22 cellular contexts compared by ENCODE assay signal in the genomic region with DNA sequence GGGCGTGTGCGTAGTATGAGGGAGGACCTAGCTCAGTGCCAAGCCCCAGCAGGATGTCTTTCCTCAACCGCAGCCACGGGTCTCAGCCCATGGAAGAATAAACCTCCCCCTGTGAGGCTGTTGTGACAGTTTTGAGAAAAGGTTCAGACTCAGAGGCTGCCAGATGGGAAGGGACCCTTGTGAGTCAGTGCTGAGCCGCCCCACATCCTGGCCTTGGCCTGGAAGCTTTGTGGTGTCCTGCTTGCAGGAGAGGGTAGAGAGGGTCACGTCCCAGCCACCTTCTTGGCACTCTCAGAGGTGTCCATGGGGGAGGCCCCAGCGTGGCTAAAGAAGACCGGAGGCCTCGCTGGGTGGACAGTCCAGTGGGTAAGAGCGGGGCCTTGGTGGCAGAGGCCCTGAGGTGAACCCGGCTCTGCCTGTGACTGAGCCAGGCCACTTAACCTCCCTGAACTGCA. TPM values are rescaled to one million over a fixed set of nuclear protein-coding genes. Genes with fewer than 3 reads are reported as not detected.
DNase-seq lines count a peak whose midpoint lies in the region; ATAC-seq, FAIRE-seq and TF ChIP-seq lines count a peak whose summit lies in the region.
"Had no signal": no experiment of that assay in that cellular context is flagged by ENCODE, and none has a peak within 500 bp of the region (broad histone marks: within the 10 kb centered on the region; RNA-seq: fewer than 3 reads in every experiment).

No MANE protein-coding gene starts in this region.

- no peaks in the 10 kb centered on the region for H3K9me3 ChIP-seq in H1 (ENCODE audit: insufficient read depth in 2 of 2, low read depth in 1 of 2, low read length in 1 of 2)
- H3K9me3 ChIP-seq: colonic mucosa, right atrium auricular region, upper lobe of right lung had no signal

- peak overlapping the region; percentile 82 for H3K27ac ChIP-seq in RWPE1
- no peak overlapping the region for H3K27ac ChIP-seq in H1 (ENCODE audit: low read depth, low read length)
- H3K27ac ChIP-seq: colonic mucosa, upper lobe of right lung had no signal

- CTCF ChIA-PET in activated CD4-positive, alpha-beta memory T cell treated with anti-CD3 and anti-CD28 coated beads for 36 hours (lab: Charles Lee): interaction anchor here (1.2 kb wide), 1 partner anchor 14 kb away, joined by 3 read pairs; no protein-coding TSS in a partner anchor
- CTCF ChIA-PET in activated CD4-positive, alpha-beta memory T cell treated with anti-CD3 and anti-CD28 coated beads, Interleukin-2, amount 10 ng/mL, durations not matched to agents 7 days and 5 days (lab: Charles Lee): no interaction called here
- CTCF ChIA-PET in RWPE1 (lab: Yijun Ruan, JAX): no interaction called here
- CTCF ChIA-PET in H1 (lab: Charles Lee; ENCODE audit: partially characterized antibody): interaction anchor here (0.6 to 3.4 kb wide), 6 partner anchors 10 to 39 kb away, joined by 3 to 24 read pairs (median 4); no protein-coding TSS in a partner anchor

- peaks cover 15% of the 10 kb centered on the region for H3K36me3 Mint-ChIP-seq in activated CD4-positive, alpha-beta memory T cell treated with anti-CD3 and anti-CD28 coated beads for 36 hours
- H3K36me3 Mint-ChIP-seq in activated CD4-positive, alpha-beta memory T cell treated with anti-CD3 and anti-CD28 coated beads, Interleukin-2, amount 10 ng/mL, durations not matched to agents 7 days and 5 days (ENCODE audit: low read depth): peaks cover 19% of the 10 kb centered on the region

- H3K56ac ChIP-seq in H1 (replicated peaks; ENCODE audit: insufficient read length, low read depth, low read length): no peak overlapping the region

- H3K27ac Mint-ChIP-seq in activated CD4-positive, alpha-beta memory T cell treated with anti-CD3 and anti-CD28 coated beads for 36 hours: peak overlapping the region; percentile 8
- H3K27ac Mint-ChIP-seq in activated CD4-positive, alpha-beta memory T cell treated with anti-CD3 and anti-CD28 coated beads, Interleukin-2, amount 10 ng/mL, durations not matched to agents 7 days and 5 days: no peak overlapping the region
- H3K27ac Mint-ChIP-seq: stimulated activated memory B cell treated with anti-CD40 and anti-IgM and Interleukin-4, amounts not matched to agents 10 μg/mL and 1 μg/mL and 100 μg/mL, for 72 hours had no signal

- no peak for TF ChIP-seq CTCF in RWPE1 (conservative IDR thresholded peaks at IDR 0.05; ENCODE audit: low read depth)
- TF ChIP-seq CTCF in H1 (IDR thresholded peaks at IDR 0.05; ENCODE audit: control extremely low read depth in 1 of 3, insufficient read depth in 1 of 3, low read depth in 1 of 3, low read length in 3 of 3): no peak

- H2BK12ac ChIP-seq in H1 (ENCODE audit: low read depth, low read length): no peak overlapping the region

- H3K4me3 Mint-ChIP-seq in activated CD4-positive, alpha-beta memory T cell treated with anti-CD3 and anti-CD28 coated beads for 36 hours: no peak overlapping the region
- no peak overlapping the region for H3K4me3 Mint-ChIP-seq in activated CD4-positive, alpha-beta memory T cell treated with anti-CD3 and anti-CD28 coated beads, Interleukin-2, amount 10 ng/mL, durations not matched to agents 7 days and 5 days

- no peak overlapping the region for H2BK120ac ChIP-seq in H1 (replicated peaks; ENCODE audit: low read depth, low read length)

- no peak overlapping the region for H3K9ac ChIP-seq in H1 (replicated peaks in 1 of 4; ENCODE audit: extremely low read depth in 1 of 4, low read depth in 3 of 4, low read length in 3 of 4)

- TF ChIP-seq POLR2A in H1 (IDR thresholded peaks at IDR 0.05; ENCODE audit: control extremely low read depth in 1 of 2, low read depth in 2 of 2, low read length in 2 of 2): no peak

- H3K4me2 ChIP-seq in H1 (ENCODE audit: insufficient read depth in 1 of 2, low read depth in 2 of 2, low read length in 2 of 2): no peak overlapping the region

- 93% methylated on average over 11 of the region's 11 CpGs; no CpG with 5 or more reads in 1 of the 2 experiments for WGBS in H1 (ENCODE audit: extremely low coverage in 1 of 2, insufficient coverage in 1 of 2, insufficient read length in 1 of 2, insufficient replicate concordance in 2 of 2, low coverage in 1 of 2, low lambda C conversion rate in 2 of 2, missing lambda C conversion rate in 1 of 2), 2 experiments

- intact Hi-C loops in activated CD4-positive, alpha-beta memory T cell treated with anti-CD3 and anti-CD28 coated beads for 36 hours (cut with micrococcal nuclease): no loop called here

- peaks cover 21% of the 10 kb centered on the region for H3K79me1 ChIP-seq in H1 (ENCODE audit: low read depth, low read length)

- H4K8ac ChIP-seq in H1 (ENCODE audit: extremely low read depth, insufficient read depth, low read length): no peak overlapping the region

- no peak for TF ChIP-seq EP300 in H1 (IDR thresholded peaks at IDR 0.05; ENCODE audit: borderline replicate concordance in 1 of 2, low read depth in 2 of 2, low read length in 2 of 2)

- H2AFZ ChIP-seq in H1 (ENCODE audit: low read length): no peak overlapping the region

- H2BK20ac ChIP-seq in H1 (ENCODE audit: low read length): no peak overlapping the region

- H3K4me1 ChIP-seq in H1 (replicated peaks in 1 of 4; ENCODE audit: control insufficient read depth in 3 of 4, insufficient read depth in 4 of 4, low read length in 3 of 4): peaks cover 2 to 15% (median 8%) of the 10 kb centered on the region in 4 experiments

- H3K23me2 ChIP-seq in H1 (ENCODE audit: low read depth, low read length): peaks cover 2% of the 10 kb centered on the region; the same call in 1 of the 2 replicates

- H3K4me1 Mint-ChIP-seq in activated CD4-positive, alpha-beta memory T cell treated with anti-CD3 and anti-CD28 coated beads for 36 hours (ENCODE audit: low read depth): peaks cover 29% of the 10 kb centered on the region
- peaks cover 24% of the 10 kb centered on the region for H3K4me1 Mint-ChIP-seq in activated CD4-positive, alpha-beta memory T cell treated with anti-CD3 and anti-CD28 coated beads, Interleukin-2, amount 10 ng/mL, durations not matched to agents 7 days and 5 days

- ATAC-seq in GM21390 (IDR thresholded peaks at IDR 0.05; ENCODE audit: unreplicated experiment) (no peak), GM18502 (IDR thresholded peaks at IDR 0.05; ENCODE audit: poor library complexity, unreplicated experiment) (no peak)
- ATAC-seq: stimulated activated memory B cell treated with anti-CD40 and anti-IgM and Interleukin-4, amounts not matched to agents 10 μg/mL and 1 μg/mL and 100 μg/mL, for 72 hours; upper lobe of right lung had no signal

- no peaks in the 10 kb centered on the region for H3K9me3 Mint-ChIP-seq in activated CD4-positive, alpha-beta memory T cell treated with anti-CD3 and anti-CD28 coated beads for 36 hours
- no peaks in the 10 kb centered on the region for H3K9me3 Mint-ChIP-seq in activated CD4-positive, alpha-beta memory T cell treated with anti-CD3 and anti-CD28 coated beads, Interleukin-2, amount 10 ng/mL, durations not matched to agents 7 days and 5 days
- H3K9me3 Mint-ChIP-seq: stimulated activated memory B cell treated with anti-CD40 and anti-IgM and Interleukin-4, amounts not matched to agents 10 μg/mL and 1 μg/mL and 100 μg/mL, for 72 hours had no signal

- H3K27me3 ChIP-seq in H1 (replicated peaks in 1 of 4; ENCODE audit: control insufficient read depth in 3 of 4, extremely low read depth in 1 of 4, insufficient read depth in 3 of 4, low read length in 3 of 4): no peaks in the 10 kb centered on the region
- H3K27me3 ChIP-seq: colonic mucosa, right atrium auricular region, upper lobe of right lung had no signal

- no peak for FAIRE-seq in H1 (lab: Jason Lieb, UNC)
- FAIRE-seq: endothelial cell of umbilical vein had no signal

- H4K5ac ChIP-seq in H1 (ENCODE audit: insufficient read length, low read depth, low read length): no peak overlapping the region

- TF ChIP-seq RAD21 in H1 (IDR thresholded peaks at IDR 0.05 in 1 of 2, conservative IDR thresholded peaks at IDR 0.05 in 1 of 2; ENCODE audit: low read depth in 2 of 2, low read length in 2 of 2): no peak

- no peak overlapping the region for H2BK5ac ChIP-seq in H1 (ENCODE audit: low read depth, low read length)

- H3K79me2 ChIP-seq in H1 (ENCODE audit: control insufficient read depth in 1 of 2, insufficient read depth in 2 of 2, low read length in 2 of 2): peaks cover 0 to 18% of the 10 kb centered on the region in 2 experiments; a peak in 2 of 4 replicates

- no peak overlapping the region for H3K18ac ChIP-seq in H1 (ENCODE audit: extremely low read depth, low read length)

- no peak for DNase-seq in activated CD4-positive, alpha-beta memory T cell treated with anti-CD3 and anti-CD28 coated beads for 36 hours
- no peak for DNase-seq in activated CD4-positive, alpha-beta memory T cell treated with anti-CD3 and anti-CD28 coated beads, Interleukin-2, amount 10 ng/mL, durations not matched to agents 7 days and 5 days
- DNase-seq in RWPE1 (ENCODE audit: low spot score): no peak
- DNase-seq in H1 (ENCODE audit: low read depth in 1 of 2, low spot score in 2 of 2): no peak
- peak; percentile 41 for DNase-seq in smooth muscle cell of the brain vasculature (ENCODE audit: low read depth, low spot score)
- no peak for DNase-seq in SIG-M5 (lab: John Stamatoyannopoulos, UW)
- DNase-seq: 8988T; activated CD4-positive, alpha-beta T cell treated with anti-CD3 and anti-CD28 coated beads for 4 hours; colonic mucosa; EL; foreskin melanocyte; HCEC 1CT; MV-4-11; NCI-H82; Right ventricle myocardium superior; T-helper 2 cell; upper lobe of right lung had no signal

- peak overlapping the region; percentile 37 for H4K91ac ChIP-seq in H1 (replicated peaks; ENCODE audit: insufficient read length, low read length)

- H3K4me3 ChIP-seq in H1 (ENCODE audit: extremely low read depth in 1 of 4, insufficient read depth in 2 of 4, low read depth in 3 of 4, low read length in 4 of 4): no peak overlapping the region
- H3K4me3 ChIP-seq: colonic mucosa, right atrium auricular region, upper lobe of right lung had no signal

- H3K23ac ChIP-seq in H1 (ENCODE audit: insufficient read length): no peak overlapping the region

- POLR2A ChIA-PET in activated CD4-positive, alpha-beta memory T cell treated with anti-CD3 and anti-CD28 coated beads for 36 hours (lab: Charles Lee): no interaction called here
- POLR2A ChIA-PET in activated CD4-positive, alpha-beta memory T cell treated with anti-CD3 and anti-CD28 coated beads, Interleukin-2, amount 10 ng/mL, durations not matched to agents 7 days and 5 days (lab: Charles Lee): interaction anchor here (1.6 kb wide), 1 partner anchor 41 kb away, joined by 11 read pairs; the partner anchor contains the start of gene ZBTB5
- POLR2A ChIA-PET in RWPE1 (lab: Yijun Ruan, JAX; ENCODE audit: low non-redundant PET) (no interaction called here), H1 (lab: Charles Lee; ENCODE audit: partially characterized antibody) (interaction anchor here (0.8 to 2.6 kb wide), 5 partner anchors 8 to 41 kb away, joined by 3 to 15 read pairs (median 7); no protein-coding TSS in a partner anchor)

- H2AK5ac ChIP-seq in H1 (ENCODE audit: low read depth, low read length): no peak overlapping the region

- H4K20me1 ChIP-seq in H1 (replicated peaks in 1 of 2; ENCODE audit: control insufficient read depth in 1 of 2, insufficient read depth in 2 of 2, low read length in 2 of 2): peaks cover 8 to 13% of the 10 kb centered on the region in 2 experiments

- no peak overlapping the region for H3K4ac ChIP-seq in H1 (replicated peaks; ENCODE audit: insufficient read length, low read depth, low read length)

- H3K14ac ChIP-seq in H1 (ENCODE audit: insufficient read length): no peak overlapping the region

- no peak overlapping the region for H2BK15ac ChIP-seq in H1 (ENCODE audit: low read length)

- peaks cover 17 to 47% (median 21%) of the 10 kb centered on the region in 4 experiments; a peak in 7 of 8 replicates for H3K36me3 ChIP-seq in H1 (ENCODE audit: control insufficient read depth in 2 of 4, insufficient read depth in 4 of 4, low read length in 3 of 4)
- H3K36me3 ChIP-seq: colonic mucosa had no signal

- no peaks in the 10 kb centered on the region for H3K27me3 Mint-ChIP-seq in activated CD4-positive, alpha-beta memory T cell treated with anti-CD3 and anti-CD28 coated beads for 36 hours
- no peaks in the 10 kb centered on the region for H3K27me3 Mint-ChIP-seq in activated CD4-positive, alpha-beta memory T cell treated with anti-CD3 and anti-CD28 coated beads, Interleukin-2, amount 10 ng/mL, durations not matched to agents 7 days and 5 days
- H3K27me3 Mint-ChIP-seq: stimulated activated memory B cell treated with anti-CD40 and anti-IgM and Interleukin-4, amounts not matched to agents 10 μg/mL and 1 μg/mL and 100 μg/mL, for 72 hours had no signal

RNA-seq across cellular contexts. Expression of gene GRHPR, which starts 2.8 kb away (rescaled TPM):
- 10 to 100 TPM; 84.1 to 85.0 TPM for total RNA-seq in activated CD4-positive, alpha-beta memory T cell treated with anti-CD3 and anti-CD28 coated beads for 36 hours
- 10 to 100 TPM; 51.2 to 51.5 TPM for total RNA-seq in activated CD4-positive, alpha-beta memory T cell treated with anti-CD3 and anti-CD28 coated beads, Interleukin-2, amount 10 ng/mL, durations not matched to agents 7 days and 5 days
- total RNA-seq in H1 (2021; fragmentation: NEBNext Ultra II Directional; extraction: Animal tissue kit (Norgen Biotek cat#: 25700)): 97.0 and 98.1 TPM in 2 replicates
- polyA plus RNA-seq in H1 (2011; rRNA removed): 201 and 246 TPM in 2 replicates
- polyA plus RNA-seq in H1 (2011; cell fraction: cytosol; rRNA removed): 235 TPM
- polyA plus RNA-seq in H1 (2011; cell fraction: nucleus; rRNA removed): 195 TPM
- 100 to 150 TPM (median 142 TPM) in 4 replicates for polyA plus RNA-seq in H1 (2012, experiment 1 of 2)
- 127 TPM for polyA plus RNA-seq in H1 (2012, experiment 2 of 2)
- 94.7 TPM for polyA plus RNA-seq in H1 (2013, experiment 1 of 2)
- polyA plus RNA-seq in H1 (2013, experiment 2 of 2): 91.3 TPM
- 108 and 124 TPM in 2 replicates for polyA minus RNA-seq in H1 (2011; rRNA and poly(A)+ RNA removed)
- polyA minus RNA-seq in H1 (2011; cell fraction: cytosol; rRNA and poly(A)+ RNA removed): 58.4 TPM
- polyA minus RNA-seq in H1 (2011; cell fraction: nucleus; rRNA and poly(A)+ RNA removed): 64.4 TPM

RNA-seq across cellular contexts. Expression of gene ZBTB5, which starts 39.9 kb away (rescaled TPM):
- total RNA-seq in activated CD4-positive, alpha-beta memory T cell treated with anti-CD3 and anti-CD28 coated beads for 36 hours: 1 to 10 TPM; 8.3 to 9.3 TPM
- 10 to 100 TPM; 10.5 to 10.6 TPM for total RNA-seq in activated CD4-positive, alpha-beta memory T cell treated with anti-CD3 and anti-CD28 coated beads, Interleukin-2, amount 10 ng/mL, durations not matched to agents 7 days and 5 days
- total RNA-seq in H1 (2021; fragmentation: NEBNext Ultra II Directional; extraction: Animal tissue kit (Norgen Biotek cat#: 25700)): 13.6 and 14.5 TPM in 2 replicates
- 13.3 and 14.0 TPM in 2 replicates for polyA plus RNA-seq in H1 (2011; rRNA removed)
- 14.8 TPM for polyA plus RNA-seq in H1 (2011; cell fraction: cytosol; rRNA removed)
- 16.2 TPM for polyA plus RNA-seq in H1 (2011; cell fraction: nucleus; rRNA removed)
- polyA plus RNA-seq in H1 (2012, experiment 1 of 2): 9.6 to 11.4 TPM (median 10.6 TPM) in 4 replicates
- polyA plus RNA-seq in H1 (2012, experiment 2 of 2): 3.8 TPM
- 9.4 TPM for polyA plus RNA-seq in H1 (2013, experiment 1 of 2)
- polyA plus RNA-seq in H1 (2013, experiment 2 of 2): 8.5 TPM
- 40.3 and 41.2 TPM in 2 replicates for polyA minus RNA-seq in H1 (2011; rRNA and poly(A)+ RNA removed)
- 16.1 TPM for polyA minus RNA-seq in H1 (2011; cell fraction: cytosol; rRNA and poly(A)+ RNA removed)
- 32.7 TPM for polyA minus RNA-seq in H1 (2011; cell fraction: nucleus; rRNA and poly(A)+ RNA removed)

Comparison
In these comparisons a context has a peak if more than half of its experiments do, and no peak if none do; other contexts are left out.
1. CTCF ChIA-PET loops: an anchor here in activated CD4-positive, alpha-beta memory T cell treated with anti-CD3 and anti-CD28 coated beads for 36 hours (1.2 kb wide) and H1 (0.6 to 3.4 kb wide); none called in activated CD4-positive, alpha-beta memory T cell treated with anti-CD3 and anti-CD28 coated beads, Interleukin-2, amount 10 ng/mL, durations not matched to agents 7 days and 5 days and RWPE1.
2. POLR2A ChIA-PET loops: an anchor here in activated CD4-positive, alpha-beta memory T cell treated with anti-CD3 and anti-CD28 coated beads, Interleukin-2, amount 10 ng/mL, durations not matched to agents 7 days and 5 days (1.6 kb wide) and H1 (0.8 to 2.6 kb wide); none called in activated CD4-positive, alpha-beta memory T cell treated with anti-CD3 and anti-CD28 coated beads for 36 hours and RWPE1.